ENCODE assay signal across 20 cellular contexts in the genomic region with DNA sequence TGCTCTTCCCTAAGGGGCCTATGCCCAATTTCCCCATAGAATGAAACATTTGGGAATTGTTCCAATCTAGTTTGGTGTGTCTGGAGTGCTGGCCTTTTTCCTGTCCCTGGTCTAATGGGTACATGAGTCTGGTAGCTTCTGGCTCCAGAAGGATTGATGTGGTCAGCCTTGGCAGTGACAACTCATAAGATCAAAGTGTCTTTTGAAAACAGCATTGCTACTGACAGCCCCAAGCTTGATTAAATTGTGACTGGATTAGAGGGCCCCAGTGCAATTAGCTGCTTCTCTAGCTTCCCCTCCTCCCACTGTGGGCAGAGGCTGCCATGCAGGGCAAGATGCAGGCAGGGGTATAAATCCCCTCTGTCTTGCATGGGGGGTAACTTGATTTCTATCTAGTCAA.
DNase-seq lines count a peak whose midpoint lies in the region; ATAC-seq and TF ChIP-seq lines count a peak whose summit lies in the region.
"Had no signal": no experiment of that assay in that cellular context is flagged by ENCODE, and none has a peak within 500 bp of the region (broad histone marks: within the 10 kb centered on the region; RNA-seq: fewer than 3 reads in every experiment).

No MANE protein-coding gene starts in this region.

- H4K20me1 ChIP-seq in BLaER1 (no peaks in the 10 kb centered on the region), DND-41 (ENCODE audit: insufficient read depth, low read length) (no peaks in the 10 kb centered on the region), PC-9 (ENCODE audit: insufficient read depth) (no peaks in the 10 kb centered on the region)

- no TSS peak for BruUV-seq in PC-9 (replicated peaks; lab: Mats Ljungman, UMichigan)

- H3K9ac ChIP-seq in BLaER1 (no peak overlapping the region), DND-41 (ENCODE audit: low read depth, low read length) (no peak overlapping the region)

- H3K36me3 ChIP-seq in BLaER1, result no peaks in the 10 kb centered on the region
- no peaks in the 10 kb centered on the region for H3K36me3 ChIP-seq in DND-41 (ENCODE audit: insufficient read depth, low read length)
- H3K36me3 ChIP-seq in PC-9 (ENCODE audit: low read depth), result no peaks in the 10 kb centered on the region

- POLR2A ChIA-PET in PC-9 (lab: Charles Lee; ENCODE audit: unreplicated experiment), result no interaction called here

- H3K79me2 ChIP-seq in DND-41 (ENCODE audit: insufficient read depth, low read length), result no peaks in the 10 kb centered on the region
- H3K79me2 ChIP-seq in PC-9 (ENCODE audit: low read depth), result no peaks in the 10 kb centered on the region

- H3K27me3 ChIP-seq in BLaER1, result no peaks in the 10 kb centered on the region
- peaks cover 6% of the 10 kb centered on the region for H3K27me3 ChIP-seq in DND-41 (ENCODE audit: insufficient read depth, low read length, poor library complexity)
- peaks cover 17% of the 10 kb centered on the region; the same call in 1 of the 2 replicates for H3K27me3 ChIP-seq in PC-9 (ENCODE audit: insufficient read depth, low read depth)

- intact Hi-C loops in PC-9 (cut with micrococcal nuclease; ENCODE audit: unreplicated experiment), result no loop called here

- TF ChIP-seq CTCF in DND-41 (IDR thresholded peaks at IDR 0.05; ENCODE audit: borderline replicate concordance, extremely low read depth, low read length, poor library complexity, severe bottlenecking) (no peak), PC-9 (conservative IDR thresholded peaks at IDR 0.05) (no peak)

- no peak overlapping the region for H3K4me3 ChIP-seq in BLaER1
- no peak overlapping the region for H3K4me3 ChIP-seq in DND-41 (ENCODE audit: low read depth in 1 of 2, low read length in 2 of 2)
- no peak overlapping the region for H3K4me3 ChIP-seq in PC-9
- H3K4me3 ChIP-seq: GM12878 had no signal

- H3K9me2 ChIP-seq in PC-9 (ENCODE audit: insufficient read depth), result no peaks in the 10 kb centered on the region

- peak overlapping the region; percentile 49 for H3K4me2 ChIP-seq in BLaER1
- no peak overlapping the region for H3K4me2 ChIP-seq in DND-41 (ENCODE audit: insufficient read depth, low read length)
- H3K4me2 ChIP-seq in PC-9, result no peak overlapping the region

- H3K27ac ChIP-seq in BLaER1, result no peak overlapping the region
- H3K27ac ChIP-seq in DND-41 (ENCODE audit: low read length), result no peak overlapping the region
- H3K27ac ChIP-seq in PC-9, result no peak overlapping the region
- H3K27ac ChIP-seq: 22Rv1 had no signal

- peaks cover 55% of the 10 kb centered on the region for H3K4me1 ChIP-seq in BLaER1
- no peaks in the 10 kb centered on the region for H3K4me1 ChIP-seq in DND-41 (ENCODE audit: insufficient read depth, low read length)
- H3K4me1 ChIP-seq in PC-9 (replicated peaks; ENCODE audit: insufficient read depth), result no peaks in the 10 kb centered on the region

- DNase-seq in DND-41 (no peak), RPMI7951 (ENCODE audit: low read depth) (peak; percentile 51), astrocyte of the hippocampus (ENCODE audit: low read depth, low spot score) (peak; percentile 5), PC-9 (no peak), OCI-M2 (lab: John Stamatoyannopoulos, UW; ENCODE audit: unreplicated experiment) (no peak)
- no peak for DNase-seq in activated effector memory CD4-positive, alpha-beta T cell treated with Interleukin-2 at 50 U/mL for 16 hours
- DNase-seq: C1 segment of cervical spinal cord; Calu3; CD4-positive, alpha-beta memory T cell; COR-L47; DMS153; EL; GDM1; GOT3; H7; HCEC 1CT had no signal

- no peaks in the 10 kb centered on the region for H3F3A ChIP-seq in PC-9 (ENCODE audit: insufficient read depth, low read depth)

- H2AFZ ChIP-seq in DND-41 (ENCODE audit: low read depth, low read length), result no peak overlapping the region
- no peak overlapping the region for H2AFZ ChIP-seq in PC-9

- H3K9me3 ChIP-seq in BLaER1 (no peaks in the 10 kb centered on the region), DND-41 (ENCODE audit: insufficient read depth, low read length, severe bottlenecking) (no peaks in the 10 kb centered on the region), PC-9 (ENCODE audit: insufficient read depth, low read depth) (no peaks in the 10 kb centered on the region)

- ATAC-seq in DND-41 (ENCODE audit: insufficient read depth, low read depth), result peak; percentile 54; the same call in 2 of the 3 replicates
- no peak for ATAC-seq in HG02938 (IDR thresholded peaks at IDR 0.05; ENCODE audit: unreplicated experiment)
- ATAC-seq: GM12878 had no signal

- CTCF ChIA-PET in PC-9 (lab: Charles Lee), result no interaction called here

Comparison
In these comparisons a context has a peak if more than half of its experiments do, and no peak if none do; other contexts are left out.
1. DNase-seq: peak in RPMI7951 (single experiment) and astrocyte of the hippocampus (single experiment); none in DND-41 (single experiment), PC-9 (0 of 2), OCI-M2 (single experiment) and activated effector memory CD4-positive, alpha-beta T cell treated with Interleukin-2 at 50 U/mL for 16 hours (single experiment).